Comparison of ENCODE assay signal across 9 cellular contexts in genomic region chr3:126746395-126747177, GRCh38. TPM values are rescaled to one million over a fixed set of nuclear protein-coding genes. Genes with fewer than 3 reads are reported as not detected.
DNase-seq lines count a peak whose midpoint lies in the region; ATAC-seq and TF ChIP-seq lines count a peak whose summit lies in the region.
"Had no signal": no experiment of that assay in that cellular context is flagged by ENCODE, and none has a peak within 500 bp of the region (broad histone marks: within the 10 kb centered on the region; RNA-seq: fewer than 3 reads in every experiment).

No MANE protein-coding gene starts in this region.

- H3K27ac ChIP-seq in foreskin keratinocyte (no peak overlapping the region), psoas muscle (peak overlapping the region; percentile 70)

- H3K27me3 ChIP-seq in foreskin keratinocyte = no peaks in the 10 kb centered on the region
- H3K27me3 ChIP-seq in psoas muscle (ENCODE audit: insufficient read depth in 3 of 3, low read length in 2 of 3) = no peaks in the 10 kb centered on the region
- H3K27me3 ChIP-seq: adrenal gland had no signal

- H3K9me3 ChIP-seq in psoas muscle = no peaks in the 10 kb centered on the region
- H3K9me3 ChIP-seq: adrenal gland had no signal

- intact Hi-C loops in psoas muscle (cut with DNase I) = loop anchor here (5.0 kb wide), 1 partner anchor 64 kb away; no protein-coding TSS in a partner anchor

- H3K4me3 ChIP-seq in psoas muscle = peak overlapping the region; percentile 28
- H3K4me3 ChIP-seq: adrenal gland had no signal

- WGBS in psoas muscle, 3 donors = 59 to 70% (median 60%) methylated on average over 18 of the region's 18 CpGs

- TF ChIP-seq POLR2A in GM18505 (IDR thresholded peaks at IDR 0.05; ENCODE audit: borderline replicate concordance, extremely low read depth, insufficient read depth, insufficient read length) = no peak

- H3K4me1 ChIP-seq in foreskin keratinocyte = no peaks in the 10 kb centered on the region
- H3K4me1 ChIP-seq in psoas muscle = peaks cover 22% of the 10 kb centered on the region

- TF ChIP-seq CTCF in foreskin keratinocyte (conservative IDR thresholded peaks at IDR 0.05) = peak; percentile 13
- peak; percentile 8 for TF ChIP-seq CTCF in psoas muscle (IDR thresholded peaks at IDR 0.05)

- DNase-seq in ELF-1 (ENCODE audit: low read depth, low spot score) (peak; percentile 18), RKO (ENCODE audit: low spot score) (peak; percentile 20), foreskin keratinocyte (peak in 1 of 2 donors; percentile 20), psoas muscle (no peak), mesenteric fat pad (ENCODE audit: low spot score) (no peak)

- peaks cover 0 to 2% of the 10 kb centered on the region in 2 donors for H3K36me3 ChIP-seq in psoas muscle (ENCODE audit: insufficient read depth in 1 of 2, low read depth in 1 of 2)
- H3K36me3 ChIP-seq: adrenal gland had no signal

- ATAC-seq in foreskin keratinocyte (no peak), psoas muscle (peak; percentile 89 to 95 (median 92)), GM18861 (IDR thresholded peaks at IDR 0.05; ENCODE audit: unreplicated experiment) (no peak), GM18505 (IDR thresholded peaks at IDR 0.05; ENCODE audit: unreplicated experiment) (no peak), GM21360 (IDR thresholded peaks at IDR 0.05; ENCODE audit: unreplicated experiment) (no peak)

RNA-seq across cellular contexts. Expression of gene CHCHD6, which starts 42.5 kb away (rescaled TPM):
- total RNA-seq in foreskin keratinocyte (28.1 and 28.7 TPM in 2 replicates), psoas muscle (1 to 10 TPM; 2.4 to 3.5 (median 2.9) TPM), mesenteric fat pad (10.9 TPM)
- polyA plus RNA-seq in foreskin keratinocyte (42.3 and 42.4 TPM in 2 replicates), psoas muscle (10 to 100 TPM in 1 of 3 donors, 1 to 10 TPM in 2; 3.8 to 13.8 (median 4.8) TPM)

Comparison
In these comparisons a context has a peak if more than half of its experiments do, and no peak if none do; other contexts are left out.
1. DNase-seq: peak in ELF-1 (single experiment) and RKO (single experiment); none in psoas muscle (0 of 2) and mesenteric fat pad (single experiment).
2. ATAC-seq: peak in psoas muscle (4 of 4); none in foreskin keratinocyte (single experiment), GM18861 (single experiment), GM18505 (single experiment) and GM21360 (single experiment).